In the genomic region with DNA sequence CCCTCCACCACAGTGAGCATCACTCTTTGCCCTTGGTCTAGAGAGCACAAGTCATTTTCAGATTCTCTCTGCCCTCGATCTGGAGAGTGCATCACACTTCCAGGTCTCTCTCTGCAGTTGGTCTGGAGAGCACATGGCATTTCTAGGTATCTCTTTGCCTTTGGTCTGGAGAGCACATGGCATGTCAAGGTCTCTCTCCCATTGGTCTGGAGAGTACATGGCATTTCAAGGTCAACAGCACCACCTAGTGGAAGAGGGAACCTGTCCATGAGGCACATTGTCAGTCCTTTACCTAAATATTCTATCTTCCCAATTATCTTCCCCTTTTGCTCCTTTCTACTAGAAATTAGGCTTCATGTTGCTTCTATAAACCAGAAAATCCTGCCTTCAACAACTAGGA, we compare ENCODE assay signal across 8 cellular contexts.
DNase-seq lines count a peak whose midpoint lies in the region; ATAC-seq and TF ChIP-seq lines count a peak whose summit lies in the region.

No MANE protein-coding gene starts in this region.

- H3K36me3 Mint-ChIP-seq in naive thymus-derived CD8-positive, alpha-beta T cell: no peaks in the 10 kb centered on the region

- no peak overlapping the region for H3K27ac Mint-ChIP-seq in naive thymus-derived CD8-positive, alpha-beta T cell

- no peak for TF ChIP-seq POLR2A in thyroid gland (IDR thresholded peaks at IDR 0.05)

- no peak for TF ChIP-seq CTCF in thyroid gland (IDR thresholded peaks at IDR 0.05)

- intact Hi-C loops in thyroid gland (cut with DNase I): no loop called here

- 56 to 67% methylated on average over 1 of the region's 1 CpG for WGBS in thyroid gland, 2 donors

- no peaks in the 10 kb centered on the region for H3K36me3 ChIP-seq in thyroid gland

- ATAC-seq in GM19035 (IDR thresholded peaks at IDR 0.05; ENCODE audit: unreplicated experiment): peak; percentile 86
- peak; percentile 69 for ATAC-seq in HG03439 (IDR thresholded peaks at IDR 0.05; ENCODE audit: unreplicated experiment)
- no peak for ATAC-seq in naive thymus-derived CD8-positive, alpha-beta T cell

- no peaks in the 10 kb centered on the region for H3K9me3 ChIP-seq in thyroid gland

- H3K4me1 Mint-ChIP-seq in naive thymus-derived CD8-positive, alpha-beta T cell: no peaks in the 10 kb centered on the region

- H3K27me3 ChIP-seq in thyroid gland: no peaks in the 10 kb centered on the region

- no peak overlapping the region for H3K4me3 ChIP-seq in thyroid gland (replicated peaks in 1 of 3)

- H3K4me3 Mint-ChIP-seq in naive thymus-derived CD8-positive, alpha-beta T cell: no peak overlapping the region

- no peaks in the 10 kb centered on the region for H3K4me1 ChIP-seq in thyroid gland

- peaks cover 4 to 46% (median 14%) of the 10 kb centered on the region in 9 donors for H3K9me3 Mint-ChIP-seq in naive thymus-derived CD8-positive, alpha-beta T cell

- DNase-seq in DMS53 treated with DMSO at 0.1 percent for 48 hours (lab: John Stamatoyannopoulos, UW; ENCODE audit: unreplicated experiment) (peak; percentile 70), SHP77 treated with DMSO at 0.1 percent for 48 hours (lab: John Stamatoyannopoulos, UW) (peak; percentile 24), iPS DF 4.7 (ENCODE audit: extremely low read depth, low spot score) (peak; percentile 81), occipital lobe (lab: John Stamatoyannopoulos, UW) (no peak), thyroid gland (no peak)
- no peak for DNase-seq in naive thymus-derived CD8-positive, alpha-beta T cell

- POLR2A ChIA-PET in naive thymus-derived CD8-positive, alpha-beta T cell (lab: Charles Lee): no interaction called here

- H3K27ac ChIP-seq in thyroid gland: no peak overlapping the region

- H3K27me3 Mint-ChIP-seq in naive thymus-derived CD8-positive, alpha-beta T cell: no peaks in the 10 kb centered on the region

Comparison
In these comparisons a context has a peak if more than half of its experiments do, and no peak if none do; other contexts are left out.
1. DNase-seq: peak in DMS53 treated with DMSO at 0.1 percent for 48 hours (single experiment), SHP77 treated with DMSO at 0.1 percent for 48 hours (single experiment) and iPS DF 4.7 (single experiment); none in naive thymus-derived CD8-positive, alpha-beta T cell (0 of 10), occipital lobe (single experiment) and thyroid gland (0 of 2).
2. ATAC-seq: peak in GM19035 (single experiment) and HG03439 (single experiment); none in naive thymus-derived CD8-positive, alpha-beta T cell (0 of 2).